ENCODE assay signal across 10 cellular contexts in genomic region chr3:21634112-21634511, GRCh38.
"Had no signal": no experiment of that assay in that cellular context is flagged by ENCODE, and none has a peak within 500 bp of the region (broad histone marks: within the 10 kb centered on the region; RNA-seq: fewer than 3 reads in every experiment).

No MANE protein-coding gene starts in this region.

- H3K9ac ChIP-seq: KMS-11 had no signal

- H3K9me3 Mint-ChIP-seq: H9, HFFc6 had no signal

- H3K27ac ChIP-seq: HL-60, KMS-11 had no signal

- DNase-seq: GOT3, H9, HCEC 1CT, HFFc6, IMR-90, Karpas-422, KBM-7 had no signal

- H3K4me3 Mint-ChIP-seq: H9, HFFc6 had no signal

- H3K4me1 Mint-ChIP-seq: H9 had no signal

- H3K4me2 ChIP-seq: KMS-11 had no signal

- FAIRE-seq: H54 had no signal

- H3K27ac Mint-ChIP-seq: HFFc6 had no signal
